In genomic region chr2:89811295-89811694, GRCh38 we compare ENCODE assay signal across 7 cellular contexts.
"Had no signal": no experiment of that assay in that cellular context is flagged by ENCODE, and none has a peak within 500 bp of the region (broad histone marks: within the 10 kb centered on the region; RNA-seq: fewer than 3 reads in every experiment).

No MANE protein-coding gene starts in this region.

- H2AFZ ChIP-seq: GM23248 had no signal

- H3K9ac ChIP-seq: GM23248 had no signal

- FAIRE-seq: H1, H54 had no signal

- DNase-seq: GM23248, H9, HCEC 1CT, KG1 had no signal

- H3K27ac ChIP-seq: GM23248, HL-60 had no signal

- H3K4me3 ChIP-seq: GM23248 had no signal
